ENCODE assay signal across 28 cellular contexts in the genomic region with DNA sequence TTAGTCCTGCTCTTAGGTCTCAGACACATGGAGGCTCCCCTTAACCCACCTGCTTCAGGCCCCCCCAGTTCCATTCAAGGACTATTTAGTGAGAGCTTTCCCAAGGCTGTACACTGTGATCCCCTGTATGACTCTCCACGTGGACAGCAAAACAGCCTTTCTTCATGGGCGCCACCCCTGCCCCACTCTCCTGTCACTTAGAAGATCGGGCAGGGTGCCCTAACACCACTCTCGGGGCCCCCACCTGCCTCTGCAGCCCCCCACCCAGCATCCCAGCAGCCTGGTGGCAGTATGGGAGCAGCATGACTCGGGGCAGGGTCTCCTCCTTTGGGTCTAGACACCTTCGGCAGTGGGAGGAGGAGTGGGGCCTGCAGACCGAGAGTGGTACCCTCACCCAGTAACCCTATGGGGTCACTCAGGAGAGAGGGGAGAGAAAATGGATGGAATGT.
A peak's percentile ranks its signal among the peaks of the same experiment; 100 is the strongest.
DNase-seq lines count a peak whose midpoint lies in the region; TF ChIP-seq lines count a peak whose summit lies in the region.
"Had no signal": no experiment of that assay in that cellular context is flagged by ENCODE, and none has a peak within 500 bp of the region (broad histone marks: within the 10 kb centered on the region; RNA-seq: fewer than 3 reads in every experiment).

No MANE protein-coding gene starts in this region.

- peak; percentile 3 to 7 for DNase-seq in activated T-cell treated with anti-CD3 and anti-CD28 coated beads, Interleukin-2, amount 50 U/mL, for 48 hours
- DNase-seq in activated T-cell treated with anti-CD3 and anti-CD28 coated beads, Interleukin-2, amount 50 U/mL, for 1 hour, result no peak
- DNase-seq in activated CD4-positive, alpha-beta memory T cell treated with anti-CD3 and anti-CD28 coated beads, Interleukin-2, amount 10 ng/mL, durations not matched to agents 7 days and 5 days, result peak; percentile 11
- DNase-seq in neural crest cell (ENCODE audit: low read depth, low spot score) (no peak), type B pancreatic cell (ENCODE audit: extremely low spot score, unreplicated experiment) (peak; percentile 56), Ammon's horn (ENCODE audit: low spot score) (no peak), kidney tubule cell (ENCODE audit: low spot score) (no peak), A673 (ENCODE audit: low spot score) (no peak)
- DNase-seq: activated CD4-positive, alpha-beta T cell treated with anti-CD3 and anti-CD28 coated beads, Interleukin-2, amount 50 U/mL, for 4 hours; activated naive CD4-positive, alpha-beta T cell; activated naive CD8-positive, alpha-beta T cell treated with anti-CD3 and anti-CD28 coated beads, Interleukin-2, amount 50 U/mL, for 24 hours; activated T-cell treated with anti-CD3 and anti-CD28 coated beads for 4 hours; central memory CD4-positive, alpha-beta T cell; dermis blood vessel endothelial cell; DMS 273 treated with DMSO at 0.1 percent for 48 hours; esophagus squamous epithelium; foreskin keratinocyte; MG63; NCI-H2029; NCI-H524 treated with DMSO at 0.1 percent for 48 hours; OCI-M1; stimulated activated CD4-positive, alpha-beta T cell treated with anti-CD3 and anti-CD28 coated beads, Interleukin-12 subunit alpha, Interleukin-12 subunit beta, amount 100 ng/mL, for 4 hours; stimulated activated CD4-positive, alpha-beta T cell treated with anti-CD3 and anti-CD28 coated beads, Interleukin-2, amount 100 ng/mL, for 48 hours had no signal

- H3K36me3 ChIP-seq in A673 (ENCODE audit: insufficient read depth, low read length, poor library complexity, severe bottlenecking), result no peaks in the 10 kb centered on the region
- H3K36me3 ChIP-seq: BE2C, esophagus squamous epithelium, MG63 had no signal

- no peaks in the 10 kb centered on the region for H3K9me3 Mint-ChIP-seq in activated CD4-positive, alpha-beta memory T cell treated with anti-CD3 and anti-CD28 coated beads, Interleukin-2, amount 10 ng/mL, durations not matched to agents 7 days and 5 days
- H3K9me3 Mint-ChIP-seq in neural crest cell (no peaks in the 10 kb centered on the region), type B pancreatic cell (no peaks in the 10 kb centered on the region)
- H3K9me3 Mint-ChIP-seq: activated naive CD8-positive, alpha-beta T cell treated with anti-CD3 and anti-CD28 coated beads, Interleukin-2, amount 50 U/mL, for 24 hours; CD8-positive, alpha-beta T cell had no signal

- no peak overlapping the region for H3K4me3 Mint-ChIP-seq in activated CD4-positive, alpha-beta memory T cell treated with anti-CD3 and anti-CD28 coated beads, Interleukin-2, amount 10 ng/mL, durations not matched to agents 7 days and 5 days
- H3K4me3 Mint-ChIP-seq in neural crest cell (no peak overlapping the region), type B pancreatic cell (no peak overlapping the region)
- H3K4me3 Mint-ChIP-seq: activated naive CD8-positive, alpha-beta T cell treated with anti-CD3 and anti-CD28 coated beads, Interleukin-2, amount 50 U/mL, for 24 hours; CD8-positive, alpha-beta T cell had no signal

- no peak overlapping the region for H3K27ac Mint-ChIP-seq in activated CD4-positive, alpha-beta memory T cell treated with anti-CD3 and anti-CD28 coated beads, Interleukin-2, amount 10 ng/mL, durations not matched to agents 7 days and 5 days
- peak overlapping the region; percentile 80 for H3K27ac Mint-ChIP-seq in neural crest cell (ENCODE audit: unreplicated experiment)
- no peak overlapping the region for H3K27ac Mint-ChIP-seq in type B pancreatic cell
- H3K27ac Mint-ChIP-seq: activated naive CD8-positive, alpha-beta T cell treated with anti-CD3 and anti-CD28 coated beads, Interleukin-2, amount 50 U/mL, for 24 hours; CD8-positive, alpha-beta T cell had no signal

- H3K4me1 ChIP-seq in A673 (ENCODE audit: insufficient read depth, low read length, poor library complexity, severe bottlenecking), result no peaks in the 10 kb centered on the region
- H3K4me1 ChIP-seq: esophagus squamous epithelium, foreskin keratinocyte, parathyroid adenoma had no signal

- H3K4me1 Mint-ChIP-seq in activated CD4-positive, alpha-beta memory T cell treated with anti-CD3 and anti-CD28 coated beads, Interleukin-2, amount 10 ng/mL, durations not matched to agents 7 days and 5 days, result no peaks in the 10 kb centered on the region
- H3K4me1 Mint-ChIP-seq in neural crest cell (peaks cover 11% of the 10 kb centered on the region), type B pancreatic cell (ENCODE audit: unreplicated experiment) (peaks cover 21% of the 10 kb centered on the region)

- H3K9me3 ChIP-seq in A673 (ENCODE audit: low read depth, low read length, poor library complexity, severe bottlenecking), result no peaks in the 10 kb centered on the region
- H3K9me3 ChIP-seq: BE2C, esophagus squamous epithelium, MG63 had no signal

- H3K4me3 ChIP-seq in A673 (ENCODE audit: low read depth, low read length, poor library complexity, severe bottlenecking), result no peak overlapping the region
- H3K4me3 ChIP-seq: esophagus squamous epithelium, MG63, SK-N-MC had no signal

- intact Hi-C loops in A673 (cut with micrococcal nuclease; ENCODE audit: unreplicated experiment), result no loop called here

- BruUV-seq in A673 (replicated peaks; lab: Mats Ljungman, UMichigan), result no TSS peak

- TF ChIP-seq CTCF in neural crest cell (conservative IDR thresholded peaks at IDR 0.05), result no peak
- TF ChIP-seq CTCF in type B pancreatic cell (conservative IDR thresholded peaks at IDR 0.05), result no peak
- no peak for TF ChIP-seq CTCF in A673 (conservative IDR thresholded peaks at IDR 0.05; ENCODE audit: low read depth, low read length)

- H3K36me3 Mint-ChIP-seq in activated CD4-positive, alpha-beta memory T cell treated with anti-CD3 and anti-CD28 coated beads, Interleukin-2, amount 10 ng/mL, durations not matched to agents 7 days and 5 days (ENCODE audit: low read depth), result no peaks in the 10 kb centered on the region
- H3K36me3 Mint-ChIP-seq in neural crest cell (ENCODE audit: low read depth) (no peaks in the 10 kb centered on the region), type B pancreatic cell (no peaks in the 10 kb centered on the region)
- H3K36me3 Mint-ChIP-seq: CD8-positive, alpha-beta T cell had no signal

- CTCF ChIA-PET in activated CD4-positive, alpha-beta memory T cell treated with anti-CD3 and anti-CD28 coated beads, Interleukin-2, amount 10 ng/mL, durations not matched to agents 7 days and 5 days (lab: Charles Lee), result no interaction called here
- CTCF ChIA-PET in A673 (lab: Charles Lee), result no interaction called here

- no peaks in the 10 kb centered on the region for H3K27me3 ChIP-seq in A673 (replicated peaks; ENCODE audit: insufficient read depth, low read depth, low read length, poor library complexity)
- H3K27me3 ChIP-seq: BE2C, esophagus squamous epithelium, MG63 had no signal

- H3K27me3 Mint-ChIP-seq in activated CD4-positive, alpha-beta memory T cell treated with anti-CD3 and anti-CD28 coated beads, Interleukin-2, amount 10 ng/mL, durations not matched to agents 7 days and 5 days, result no peaks in the 10 kb centered on the region
- H3K27me3 Mint-ChIP-seq in neural crest cell (ENCODE audit: low read depth), result no peaks in the 10 kb centered on the region
- peaks cover 11% of the 10 kb centered on the region for H3K27me3 Mint-ChIP-seq in type B pancreatic cell

- H3K27ac ChIP-seq in A673 (ENCODE audit: low read depth, low read length, poor library complexity, severe bottlenecking), result no peak overlapping the region
- H3K27ac ChIP-seq: esophagus squamous epithelium, foreskin keratinocyte, KMS-11, parathyroid adenoma, SK-N-MC had no signal

- POLR2A ChIA-PET in activated CD4-positive, alpha-beta memory T cell treated with anti-CD3 and anti-CD28 coated beads, Interleukin-2, amount 10 ng/mL, durations not matched to agents 7 days and 5 days (lab: Charles Lee), result no interaction called here
- POLR2A ChIA-PET in A673 (lab: Charles Lee; ENCODE audit: low non-redundant PET), result no interaction called here

Comparison
In these comparisons a context has a peak if more than half of its experiments do, and no peak if none do; other contexts are left out.
1. DNase-seq: peak in activated T-cell treated with anti-CD3 and anti-CD28 coated beads, Interleukin-2, amount 50 U/mL, for 48 hours (2 of 2), activated CD4-positive, alpha-beta memory T cell treated with anti-CD3 and anti-CD28 coated beads, Interleukin-2, amount 10 ng/mL, durations not matched to agents 7 days and 5 days (single experiment) and type B pancreatic cell (single experiment); none in activated T-cell treated with anti-CD3 and anti-CD28 coated beads, Interleukin-2, amount 50 U/mL, for 1 hour (single experiment), neural crest cell (single experiment), Ammon's horn (single experiment), kidney tubule cell (single experiment) and A673 (single experiment).